34 cellular contexts compared by ENCODE assay signal in the genomic region with DNA sequence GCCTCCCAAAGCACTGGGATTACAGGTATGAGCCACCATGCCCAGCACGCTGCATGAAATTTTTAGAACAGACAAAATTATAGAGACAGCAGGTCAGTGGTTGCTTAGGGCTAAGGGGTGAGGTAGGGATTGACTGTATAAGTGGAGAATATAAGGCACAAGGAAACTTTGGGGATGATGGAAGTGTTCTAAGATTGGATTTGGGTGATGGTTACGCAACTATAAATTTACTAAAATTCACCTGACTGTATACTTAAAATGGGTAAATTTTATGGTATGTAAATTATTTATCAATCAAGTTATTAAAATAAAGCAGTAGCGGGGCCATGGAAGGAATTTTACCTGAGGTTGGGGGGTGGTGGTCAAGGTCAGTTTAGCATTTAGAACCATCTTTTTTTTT. TPM values are rescaled to one million over a fixed set of nuclear protein-coding genes. Genes with fewer than 3 reads are reported as not detected.
DNase-seq lines count a peak whose midpoint lies in the region; ATAC-seq, FAIRE-seq and TF ChIP-seq lines count a peak whose summit lies in the region.
"Had no signal": no experiment of that assay in that cellular context is flagged by ENCODE, and none has a peak within 500 bp of the region (broad histone marks: within the 10 kb centered on the region; RNA-seq: fewer than 3 reads in every experiment).

No MANE protein-coding gene starts in this region.

- no peak for ATAC-seq in IMR-90 (ENCODE audit: low read depth)
- no peak for ATAC-seq in K562
- no peak for ATAC-seq in effector memory CD8-positive, alpha-beta T cell (replicated peaks)
- ATAC-seq in GM21526 (IDR thresholded peaks at IDR 0.05; ENCODE audit: low FRiP score, unreplicated experiment), result no peak
- ATAC-seq: A549; CD8-positive, alpha-beta T cell had no signal

- H2BK5ac ChIP-seq in IMR-90 (ENCODE audit: low read depth, low read length, poor library complexity, severe bottlenecking), result no peak overlapping the region

- H2AK9ac ChIP-seq in IMR-90 (replicated peaks; ENCODE audit: low read depth, low read length, poor library complexity), result no peak overlapping the region

- H3K9me3 ChIP-seq in HEK293 (ENCODE audit: control insufficient read depth, insufficient read depth, low read depth, low read length) (no peaks in the 10 kb centered on the region), IMR-90 (ENCODE audit: control insufficient read depth, insufficient read depth, low read length) (no peaks in the 10 kb centered on the region), K562 (replicated peaks; ENCODE audit: control insufficient read depth, insufficient read depth, low read depth, low read length) (no peaks in the 10 kb centered on the region), BE2C (no peaks in the 10 kb centered on the region)
- H3K9me3 ChIP-seq: A549; BLaER1; BLaER1 treated with 17β-estradiol and CSF1 and Interleukin-3, amounts not matched to agents 10 nM and 100 nM; Caco-2 had no signal

- no peak overlapping the region for H3K27ac ChIP-seq in HEK293 (ENCODE audit: extremely low read depth, low read depth, low read length)
- no peak overlapping the region for H3K27ac ChIP-seq in IMR-90 (ENCODE audit: insufficient read depth, low read length)
- no peak overlapping the region for H3K27ac ChIP-seq in K562 (ENCODE audit: extremely low read depth, low read depth, low read length)
- H3K27ac ChIP-seq: 22Rv1; A549; BLaER1; BLaER1 treated with 17β-estradiol and CSF1 and Interleukin-3, amounts not matched to agents 10 nM and 100 nM; C4-2B had no signal

- no peak overlapping the region for H3K4me3 ChIP-seq in HEK293 (ENCODE audit: low read depth, low read length)
- H3K4me3 ChIP-seq in IMR-90 (ENCODE audit: insufficient read depth, low read depth, low read length), result no peak overlapping the region
- H3K4me3 ChIP-seq in K562, result no peak overlapping the region
- no peak overlapping the region for H3K4me3 ChIP-seq in BE2C (ENCODE audit: low read depth, low read length)
- H3K4me3 ChIP-seq: A549; BLaER1; BLaER1 treated with 17β-estradiol and CSF1 and Interleukin-3, amounts not matched to agents 10 nM and 100 nM had no signal

- CTCF ChIA-PET in HEK293 (lab: Yijun Ruan, JAX) (interaction anchor here (0.8 kb wide), 1 partner anchor 123 kb away, joined by 3 read pairs; no protein-coding TSS in a partner anchor), IMR-90 (lab: Yijun Ruan, JAX) (no interaction called here), K562 (lab: Yijun Ruan, JAX; ENCODE audit: low intra/inter-chr PET ratio) (interaction anchor here (0.7 kb wide), 1 partner anchor 462 kb away, joined by 3 read pairs; no protein-coding TSS in a partner anchor)

- WGBS in IMR-90 (ENCODE audit: extremely low coverage in 2 of 2, insufficient read length in 1 of 2), 2 experiments, result no CpG with 5 or more reads among the region's 3 CpGs
- 17% methylated on average over 3 of the region's 3 CpGs for WGBS in K562 (ENCODE audit: insufficient coverage, low coverage, missing lambda C conversion rate)

- POLR2A ChIA-PET in HEK293 (lab: Yijun Ruan, JAX) (no interaction called here), IMR-90 (lab: Charles Lee; ENCODE audit: unreplicated experiment) (no interaction called here), K562 (lab: Yijun Ruan, JAX) (no interaction called here)

- H3K27me3 ChIP-seq in IMR-90 (ENCODE audit: control insufficient read depth, insufficient read depth, low read length) (peaks cover 13% of the 10 kb centered on the region), K562 (ENCODE audit: control insufficient read depth in 2 of 2, insufficient read depth in 2 of 2, low read length in 2 of 2) (peaks cover 16 to 31% of the 10 kb centered on the region in 2 experiments), BE2C (no peaks in the 10 kb centered on the region)
- H3K27me3 ChIP-seq: BLaER1; BLaER1 treated with 17β-estradiol and CSF1 and Interleukin-3, amounts not matched to agents 10 nM and 100 nM had no signal

- no peaks in the 10 kb centered on the region for H3K9me1 ChIP-seq in IMR-90 (ENCODE audit: insufficient read depth, low read length)
- no peaks in the 10 kb centered on the region for H3K9me1 ChIP-seq in K562 (ENCODE audit: control insufficient read depth, insufficient read depth, low read length)

- H3K4me3 Mint-ChIP-seq in effector memory CD8-positive, alpha-beta T cell, result no peak overlapping the region
- H3K4me3 Mint-ChIP-seq: B cell; CD14-positive monocyte; CD4-positive, alpha-beta memory T cell; CD4-positive, alpha-beta T cell; CD4-positive, CD25-positive, alpha-beta regulatory T cell; CD8-positive, alpha-beta memory T cell; CD8-positive, alpha-beta T cell had no signal

- intact Hi-C loops in IMR-90 (cut with micrococcal nuclease) (no loop called here), K562 (cut with micrococcal nuclease) (no loop called here)

- no peak for TF ChIP-seq RAD21 in IMR-90 (IDR thresholded peaks at IDR 0.05; ENCODE audit: low read length)
- no peak for TF ChIP-seq RAD21 in K562 (CRISPR knock-in tag; conservative IDR thresholded peaks at IDR 0.05 in 1 of 2, IDR thresholded peaks at IDR 0.05 in 1 of 2)

- in situ Hi-C loops in IMR-90 (cut with MboI; ENCODE audit: low sequenced_read_pairs), result no loop called here
- in situ Hi-C loops in K562 (cut with MboI), result no loop called here

- H3K4me2 ChIP-seq in IMR-90 (ENCODE audit: low read depth, low read length), result no peak overlapping the region
- H3K4me2 ChIP-seq in K562 (ENCODE audit: insufficient read depth, low read length), result no peak overlapping the region
- H3K4me2 ChIP-seq: A549; BLaER1; BLaER1 treated with 17β-estradiol and CSF1 and Interleukin-3, amounts not matched to agents 10 nM and 100 nM had no signal

- H3K27ac Mint-ChIP-seq in effector memory CD8-positive, alpha-beta T cell, result no peak overlapping the region
- H3K27ac Mint-ChIP-seq: B cell; CD14-positive monocyte; CD4-positive, alpha-beta memory T cell; CD4-positive, alpha-beta T cell; CD4-positive, CD25-positive, alpha-beta regulatory T cell; CD8-positive, alpha-beta memory T cell; CD8-positive, alpha-beta T cell had no signal

- H3K9ac ChIP-seq in IMR-90 (ENCODE audit: low read depth, low read length) (no peak overlapping the region), K562 (ENCODE audit: insufficient read depth in 1 of 2, low read depth in 2 of 2, low read length in 2 of 2) (no peak overlapping the region)
- H3K9ac ChIP-seq: BLaER1; BLaER1 treated with 17β-estradiol and CSF1 and Interleukin-3, amounts not matched to agents 10 nM and 100 nM had no signal

- DNase-seq in IMR-90 (no peak), K562 (ENCODE audit: extremely low read depth in 1 of 4, low spot score in 3 of 4) (no peak), BE2C (no peak)
- no peak for DNase-seq in effector memory CD8-positive, alpha-beta T cell
- DNase-seq: 8988T; ACHN; AML-193; C1 segment of cervical spinal cord; Caco-2; Calu3; CD4-positive, alpha-beta memory T cell; CD4-positive, alpha-beta T cell; CD4-positive, CD25-positive, alpha-beta regulatory T cell; CD8-positive, alpha-beta memory T cell; CD8-positive, alpha-beta T cell; COR-L47; DMS 273 treated with DMSO at 0.1 percent for 48 hours; DMS153; DMS53; DMS79; DMS79 treated with DMSO at 0.1 percent for 48 hours; DND-41; EL had no signal

- TF ChIP-seq POLR2A in IMR-90 (IDR thresholded peaks at IDR 0.05; ENCODE audit: low read depth, low read length) (no peak), K562 (conservative IDR thresholded peaks at IDR 0.05) (no peak)

- dilution Hi-C loops in IMR-90 (cut with HindIII; ENCODE audit: low sequenced_read_pairs, unreplicated experiment), result no loop called here

- no peaks in the 10 kb centered on the region for H3K9me3 Mint-ChIP-seq in effector memory CD8-positive, alpha-beta T cell
- H3K9me3 Mint-ChIP-seq: CD14-positive monocyte; CD4-positive, alpha-beta memory T cell; CD4-positive, alpha-beta T cell; CD4-positive, CD25-positive, alpha-beta regulatory T cell; CD8-positive, alpha-beta memory T cell; CD8-positive, alpha-beta T cell had no signal

- H2BK20ac ChIP-seq in IMR-90 (ENCODE audit: low read depth, low read length), result no peak overlapping the region

- no peaks in the 10 kb centered on the region for H3K79me1 ChIP-seq in IMR-90 (ENCODE audit: low read depth in 1 of 2, low read length in 2 of 2)

- no peak overlapping the region for H3K14ac ChIP-seq in IMR-90 (replicated peaks; ENCODE audit: low read depth, low read length)

- H4K5ac ChIP-seq in IMR-90 (ENCODE audit: low read depth, low read length), result no peak overlapping the region

- no peak overlapping the region for H3K18ac ChIP-seq in IMR-90 (ENCODE audit: low read depth, low read length)

- H3K23ac ChIP-seq in IMR-90 (ENCODE audit: low read depth, low read length), result no peak overlapping the region

- H3K79me2 ChIP-seq in K562 (ENCODE audit: control insufficient read depth, insufficient read depth, low read length), result no peaks in the 10 kb centered on the region

- H3K4me1 ChIP-seq in HEK293 (ENCODE audit: control insufficient read depth, insufficient read depth, low read length), result no peaks in the 10 kb centered on the region
- no peaks in the 10 kb centered on the region; the same call in 1 of the 2 replicates for H3K4me1 ChIP-seq in IMR-90 (ENCODE audit: control insufficient read depth, insufficient read depth, low read length)
- H3K4me1 ChIP-seq in K562 (replicated peaks in 1 of 2; ENCODE audit: control insufficient read depth in 2 of 2, insufficient read depth in 2 of 2, low read length in 2 of 2), result no peaks in the 10 kb centered on the region; a peak in 1 of 5 replicates
- H3K4me1 ChIP-seq in BE2C, result no peaks in the 10 kb centered on the region
- H3K4me1 ChIP-seq: BLaER1 had no signal

- H3K27me3 Mint-ChIP-seq in effector memory CD8-positive, alpha-beta T cell, result peaks cover 9 to 15% of the 10 kb centered on the region in 2 donors

- no peaks in the 10 kb centered on the region for H3K4me1 Mint-ChIP-seq in effector memory CD8-positive, alpha-beta T cell (ENCODE audit: low read depth in 2 of 2)
- H3K4me1 Mint-ChIP-seq: B cell; CD4-positive, alpha-beta memory T cell; CD8-positive, alpha-beta memory T cell had no signal

- H3K4ac ChIP-seq in IMR-90 (ENCODE audit: low read depth, low read length), result no peak overlapping the region

- FAIRE-seq in K562 (lab: Jason Lieb, UNC), result no peak
- FAIRE-seq: A204.1, A549, D721Med had no signal

- H2AFZ ChIP-seq in IMR-90 (replicated peaks; ENCODE audit: low read length, poor library complexity), result no peak overlapping the region
- H2AFZ ChIP-seq in K562 (ENCODE audit: low read depth, low read length), result no peak overlapping the region

- H4K8ac ChIP-seq in IMR-90 (ENCODE audit: low read depth in 2 of 2, low read length in 2 of 2), result no peak overlapping the region

- H2BK15ac ChIP-seq in IMR-90 (ENCODE audit: low read depth, low read length), result no peak overlapping the region

- H3K36me3 ChIP-seq in HEK293 (ENCODE audit: control insufficient read depth in 2 of 2, insufficient read depth in 1 of 2, low read length in 2 of 2) (no peaks in the 10 kb centered on the region), IMR-90 (ENCODE audit: control insufficient read depth, insufficient read depth, low read length) (no peaks in the 10 kb centered on the region), K562 (ENCODE audit: control insufficient read depth, insufficient read depth, low read length) (no peaks in the 10 kb centered on the region), BE2C (no peaks in the 10 kb centered on the region)
- H3K36me3 ChIP-seq: BLaER1; BLaER1 treated with 17β-estradiol and CSF1 and Interleukin-3, amounts not matched to agents 10 nM and 100 nM had no signal

- no peaks in the 10 kb centered on the region for H3K36me3 Mint-ChIP-seq in effector memory CD8-positive, alpha-beta T cell (ENCODE audit: insufficient read depth)
- H3K36me3 Mint-ChIP-seq: CD14-positive monocyte; CD4-positive, alpha-beta memory T cell; CD4-positive, CD25-positive, alpha-beta regulatory T cell; CD8-positive, alpha-beta memory T cell; CD8-positive, alpha-beta T cell had no signal

- TF ChIP-seq EP300 in K562 (IDR thresholded peaks at IDR 0.05; ENCODE audit: low read length), result no peak

- BruUV-seq in IMR-90 (replicated peaks; lab: Mats Ljungman, UMichigan) (no TSS peak), K562 (replicated peaks; lab: Mats Ljungman, UMichigan) (no TSS peak)

- no peak overlapping the region for H3K56ac ChIP-seq in IMR-90 (ENCODE audit: extremely low read depth, insufficient read depth, low read length)

- no peak overlapping the region for H2BK120ac ChIP-seq in IMR-90 (ENCODE audit: low read depth, low read length)

- H2AK5ac ChIP-seq in IMR-90 (ENCODE audit: low read depth, low read length), result no peak overlapping the region

- no peaks in the 10 kb centered on the region for H4K20me1 ChIP-seq in IMR-90 (ENCODE audit: insufficient read depth, low read length)
- H4K20me1 ChIP-seq in K562 (replicated peaks; ENCODE audit: control insufficient read depth, insufficient read depth, low read length), result no peaks in the 10 kb centered on the region
- H4K20me1 ChIP-seq: BLaER1; BLaER1 treated with 17β-estradiol and CSF1 and Interleukin-3, amounts not matched to agents 10 nM and 100 nM had no signal

- no peak overlapping the region for H4K91ac ChIP-seq in IMR-90 (ENCODE audit: insufficient read depth, low read depth, low read length)

- TF ChIP-seq CTCF in HEK293 (tag by site-specific recombination; IDR thresholded peaks at IDR 0.05), result no peak
- no peak for TF ChIP-seq CTCF in IMR-90 (conservative IDR thresholded peaks at IDR 0.05; ENCODE audit: low read depth, low read length)
- no peak for TF ChIP-seq CTCF in K562 (IDR thresholded peaks at IDR 0.05 in 2 of 3, conservative IDR thresholded peaks at IDR 0.05 in 1 of 3; ENCODE audit: insufficient read depth in 2 of 3, low read depth in 1 of 3, low read length in 3 of 3)
- TF ChIP-seq CTCF in BE2C (IDR thresholded peaks at IDR 0.05; ENCODE audit: low read depth, low read length), result no peak

RNA-seq across cellular contexts. Expression of gene POLD3, which starts 16.4 kb away (rescaled TPM):
- 9.1 and 10.6 TPM in 2 replicates for total RNA-seq in IMR-90 (2012; rRNA removed)
- 8.2 and 9.2 TPM in 2 replicates for polyA plus RNA-seq in IMR-90 (2012; rRNA removed)
- 2.0 and 2.2 TPM in 2 replicates for polyA plus RNA-seq in IMR-90 (2012; cell fraction: cytosol; rRNA removed)
- polyA plus RNA-seq in IMR-90 (2012; cell fraction: nucleus; rRNA removed; ENCODE audit: low replicate concordance), result 2.6 and 12.8 TPM in 2 replicates
- 24.4 and 43.5 TPM in 2 replicates for total RNA-seq in K562 (2011; cell fraction: chromatin; rRNA removed; ENCODE audit: low replicate concordance)
- 6.7 and 11.4 TPM in 2 replicates for total RNA-seq in K562 (2011; cell fraction: nucleolus; rRNA removed)
- 21.4 and 33.4 TPM in 2 replicates for total RNA-seq in K562 (2011; cell fraction: nucleoplasm; rRNA removed)
- 10.6 and 11.9 TPM in 2 replicates for total RNA-seq in K562 (2014; rRNA removed)
- total RNA-seq in K562 (2014; rRNA removed; fragmentation: Illumina TruSeq; extraction: Trizol), result 21.6 and 26.1 TPM in 2 replicates
- total RNA-seq in K562 (2015; rRNA removed; fragmentation: Illumina TruSeq; extraction: Trizol), result 22.4 and 24.6 TPM in 2 replicates
- 20.9 and 22.1 TPM in 2 replicates for total RNA-seq in K562 (2021)
- 36.9 and 40.1 TPM in 2 replicates for polyA plus RNA-seq in K562 (2011; rRNA removed)
- 12.5 and 13.1 TPM in 2 replicates for polyA plus RNA-seq in K562 (2011; cell fraction: cytosol; rRNA removed)
- 45.2 and 49.2 TPM in 2 replicates for polyA plus RNA-seq in K562 (2011; cell fraction: nucleus; rRNA removed)
- polyA plus RNA-seq in K562 (2012), result 13.1 and 17.4 TPM in 2 replicates
- polyA plus RNA-seq in K562 (2014; fragmentation: Illumina TruSeq; extraction: Trizol), result 21.6 and 25.2 TPM in 2 replicates
- 10 to 100 TPM; 27.2 to 28.6 TPM for polyA plus RNA-seq in K562 (2014; fragmentation: Nextera tagmentation; extraction: Ambion mirVana)
- 19.5 and 20.8 TPM in 2 replicates for polyA plus RNA-seq in K562 (2014; rRNA removed)
- 31.6 and 36.8 TPM in 2 replicates for polyA minus RNA-seq in K562 (2011; rRNA and poly(A)+ RNA removed)
- 6.3 and 11.5 TPM in 2 replicates for polyA minus RNA-seq in K562 (2011; cell fraction: cytosol; rRNA and poly(A)+ RNA removed)
- 16.2 and 25.9 TPM in 2 replicates for polyA minus RNA-seq in K562 (2011; cell fraction: nucleus; rRNA and poly(A)+ RNA removed)
- polyA plus RNA-seq in BE2C (2012; ENCODE audit: insufficient read depth, insufficient read length, low read depth), result 4.9 TPM

Comparison
In these comparisons a context has a peak if more than half of its experiments do, and no peak if none do; other contexts are left out.
1. Of the 44 proteins assayed by ChIP-seq in both K562 and HEK293: peak only in K562: none; only in HEK293: ZNF133; in both: none; in neither: 43.